Comparison of ENCODE assay signal across 1 cellular context in the genomic region with DNA sequence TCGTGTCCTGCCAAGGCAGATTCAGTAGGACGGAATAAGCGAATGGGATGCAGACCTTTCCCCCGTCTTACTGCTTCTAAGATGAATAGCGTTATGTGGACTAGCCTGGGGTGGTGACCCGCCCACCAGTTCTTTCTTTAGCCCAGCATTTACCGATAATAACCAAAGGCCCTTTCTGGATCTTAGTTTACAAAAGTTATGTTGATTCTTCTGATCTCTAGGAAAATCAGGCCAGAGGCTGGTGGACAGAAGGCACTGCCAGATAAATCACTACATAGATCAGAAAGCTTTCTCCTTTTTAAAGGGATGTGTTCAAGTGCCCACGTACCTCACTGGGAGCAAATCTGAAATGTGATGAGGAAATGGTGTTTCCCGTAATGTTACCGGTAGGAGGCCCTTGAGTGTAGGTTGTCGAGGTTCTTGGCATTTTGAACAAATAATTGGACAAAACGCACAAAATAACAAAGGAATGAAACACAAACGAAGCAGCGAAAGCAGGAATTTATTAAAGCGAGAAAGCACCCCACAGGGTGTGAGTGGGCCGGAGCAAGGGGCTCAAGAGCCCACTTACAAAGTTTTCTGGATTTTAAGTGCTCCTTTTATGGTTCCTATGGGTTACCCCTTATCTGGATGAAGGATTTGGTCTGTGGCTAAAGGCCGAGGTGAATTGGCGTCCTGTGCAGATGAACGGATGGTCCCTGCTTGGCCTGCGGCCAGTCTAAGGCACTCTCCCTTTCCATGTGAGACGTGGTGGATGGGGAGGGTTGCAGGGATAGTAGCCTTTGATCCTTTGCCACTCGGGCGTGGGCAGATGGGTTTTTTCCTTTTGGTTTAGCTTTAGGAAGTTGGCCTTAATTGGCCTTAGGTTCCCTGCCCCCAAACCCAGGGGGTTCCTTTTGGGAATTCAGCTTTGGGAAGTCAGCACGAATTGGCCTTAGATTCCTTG.
TF ChIP-seq lines count a peak whose summit lies in the region.

No MANE protein-coding gene starts in this region.

TF ChIP-seq in A549, 52 proteins besides CTCF, POLR2A, EP300 and RAD21 (continued from another document):
- TF ChIP-seq USF2 (IDR thresholded peaks at IDR 0.05) (no peak), RARB (CRISPR knock-in tag; IDR thresholded peaks at IDR 0.05) (no peak), ZNF302 (CRISPR knock-in tag; IDR thresholded peaks at IDR 0.05) (no peak), BHLHE40 (IDR thresholded peaks at IDR 0.05; ENCODE audit: low read depth, low read length) (no peak), E2F6 (IDR thresholded peaks at IDR 0.05; ENCODE audit: borderline replicate concordance, low read depth) (no peak), CHD2 (IDR thresholded peaks at IDR 0.05; ENCODE audit: low read length, partially characterized antibody) (no peak), POLR2AphosphoS2 (conservative IDR thresholded peaks at IDR 0.05; ENCODE audit: low read length) (no peak), HEYL (CRISPR knock-in tag; IDR thresholded peaks at IDR 0.05) (no peak)
TF ChIP-seq in A549: peak in this region for 0.
